Comparison of ENCODE assay signal across 1 cellular context in genomic region chr2:64865073-64865830, GRCh38.
TF ChIP-seq lines count a peak whose summit lies in the region.

No MANE protein-coding gene starts in this region.

TF ChIP-seq in HepG2, 621 proteins besides CTCF, POLR2A, EP300 and RAD21 (continued from another document and continues in another):
- TF ChIP-seq PATZ1 (CRISPR knock-in tag; IDR thresholded peaks at IDR 0.05) (0 out of 2 replicates have a peak, but pooled peaks have one; percentile 9), SP4 (CRISPR knock-in tag; IDR thresholded peaks at IDR 0.05) (peak; percentile 70; the same call in 1 of the 2 replicates), NR2F1 (CRISPR knock-in tag; IDR thresholded peaks at IDR 0.05) (no peak), ZNF33B (CRISPR knock-in tag; IDR thresholded peaks at IDR 0.05) (no peak), ZNF740 (CRISPR knock-in tag; IDR thresholded peaks at IDR 0.05) (no peak), MXD3 (CRISPR knock-in tag; IDR thresholded peaks at IDR 0.05) (no peak; the same call in 1 of the 2 replicates), STAG1 (CRISPR knock-in tag; IDR thresholded peaks at IDR 0.05) (peak; percentile 78), FOXP4 (CRISPR knock-in tag; IDR thresholded peaks at IDR 0.05) (no peak), FUBP1 (CRISPR knock-in tag; IDR thresholded peaks at IDR 0.05; ENCODE audit: borderline replicate concordance) (no peak), ESRRA (CRISPR knock-in tag; IDR thresholded peaks at IDR 0.05; ENCODE audit: low read depth) (no peak), ATF5 (CRISPR knock-in tag; IDR thresholded peaks at IDR 0.05; ENCODE audit: low read depth) (no peak), FOXP1 (IDR thresholded peaks at IDR 0.05) (no peak), FOXP1 (CRISPR knock-in tag; IDR thresholded peaks at IDR 0.05) (no peak), PRMT3 (CRISPR knock-in tag; IDR thresholded peaks at IDR 0.05; ENCODE audit: borderline replicate concordance, low read depth) (no peak), ZNF136 (CRISPR knock-in tag; IDR thresholded peaks at IDR 0.05; ENCODE audit: low read depth) (no peak), SRSF4 (IDR thresholded peaks at IDR 0.05; ENCODE audit: low read depth, low read length, poor library complexity, severe bottlenecking) (no peak), MTA1 (CRISPR knock-in tag; IDR thresholded peaks at IDR 0.05; ENCODE audit: borderline replicate concordance) (peak; percentile 32; the same call in 1 of the 2 replicates), NCOA1 (CRISPR knock-in tag; IDR thresholded peaks at IDR 0.05) (no peak), CENPT (CRISPR knock-in tag; IDR thresholded peaks at IDR 0.05; ENCODE audit: low read depth) (no peak), MEIS1 (CRISPR knock-in tag; IDR thresholded peaks at IDR 0.05; ENCODE audit: borderline replicate concordance) (no peak), SSRP1 (CRISPR knock-in tag; IDR thresholded peaks at IDR 0.05) (no peak), HBP1 (CRISPR knock-in tag; IDR thresholded peaks at IDR 0.05; ENCODE audit: low read depth) (no peak), GZF1 (CRISPR knock-in tag; IDR thresholded peaks at IDR 0.05) (no peak), ZNF546 (CRISPR knock-in tag; conservative IDR thresholded peaks at IDR 0.05) (no peak), ELK4 (CRISPR knock-in tag; IDR thresholded peaks at IDR 0.05; ENCODE audit: borderline replicate concordance) (no peak), ADNP (CRISPR knock-in tag; IDR thresholded peaks at IDR 0.05) (no peak), ZNF496 (CRISPR knock-in tag; IDR thresholded peaks at IDR 0.05; ENCODE audit: insufficient replicate concordance) (no peak), TERF1 (CRISPR knock-in tag; IDR thresholded peaks at IDR 0.05) (no peak), REXO4 (CRISPR knock-in tag; IDR thresholded peaks at IDR 0.05; ENCODE audit: borderline replicate concordance) (no peak), ARID3A (IDR thresholded peaks at IDR 0.05; ENCODE audit: low read depth, low read length) (no peak), TAF15 (IDR thresholded peaks at IDR 0.05; ENCODE audit: low read depth, low read length, poor library complexity, severe bottlenecking) (no peak), EHMT2 (IDR thresholded peaks at IDR 0.05; ENCODE audit: borderline replicate concordance, low read depth, low read length) (no peak), YY1 (IDR thresholded peaks at IDR 0.05; ENCODE audit: insufficient read depth, insufficient replicate concordance, low read depth, low read length) (no peak), ZNF503 (CRISPR knock-in tag; IDR thresholded peaks at IDR 0.05) (no peak), ZNF83 (CRISPR knock-in tag; IDR thresholded peaks at IDR 0.05; ENCODE audit: borderline replicate concordance) (0 out of 2 replicates have a peak, but pooled peaks have one; percentile 3), NFKBIZ (CRISPR knock-in tag; IDR thresholded peaks at IDR 0.05) (no peak), MXI1 (IDR thresholded peaks at IDR 0.05; ENCODE audit: borderline replicate concordance, low read depth, low read length) (no peak), MED13 (CRISPR knock-in tag; IDR thresholded peaks at IDR 0.05) (no peak), MTF2 (CRISPR knock-in tag; IDR thresholded peaks at IDR 0.05; ENCODE audit: borderline replicate concordance) (no peak), UBTF (CRISPR knock-in tag; IDR thresholded peaks at IDR 0.05) (no peak; the same call in none of the 2 replicates), ZNF446 (CRISPR knock-in tag; IDR thresholded peaks at IDR 0.05) (no peak), BORCS8-MEF2B (CRISPR knock-in tag; IDR thresholded peaks at IDR 0.05) (no peak), POLR2G (IDR thresholded peaks at IDR 0.05; ENCODE audit: low read depth, low read length) (no peak), ATAD3A (CRISPR knock-in tag; IDR thresholded peaks at IDR 0.05) (no peak), KAT8 (CRISPR knock-in tag; IDR thresholded peaks at IDR 0.05) (no peak), TRIM22 (IDR thresholded peaks at IDR 0.05) (no peak)
